ENCODE assay signal across 1 cellular context in genomic region chr19:58483776-58484175, GRCh38.
TF ChIP-seq lines count a peak whose summit lies in the region.

No MANE protein-coding gene starts in this region.

TF ChIP-seq in IMR-90, 13 proteins besides CTCF, POLR2A, EP300 and RAD21 (continued from another document):
- no peak for TF ChIP-seq USF2 (IDR thresholded peaks at IDR 0.05; ENCODE audit: low read depth, low read length)
- no peak for TF ChIP-seq SMC3 (IDR thresholded peaks at IDR 0.05; ENCODE audit: low read depth, low read length)
- TF ChIP-seq, protein P1, sequence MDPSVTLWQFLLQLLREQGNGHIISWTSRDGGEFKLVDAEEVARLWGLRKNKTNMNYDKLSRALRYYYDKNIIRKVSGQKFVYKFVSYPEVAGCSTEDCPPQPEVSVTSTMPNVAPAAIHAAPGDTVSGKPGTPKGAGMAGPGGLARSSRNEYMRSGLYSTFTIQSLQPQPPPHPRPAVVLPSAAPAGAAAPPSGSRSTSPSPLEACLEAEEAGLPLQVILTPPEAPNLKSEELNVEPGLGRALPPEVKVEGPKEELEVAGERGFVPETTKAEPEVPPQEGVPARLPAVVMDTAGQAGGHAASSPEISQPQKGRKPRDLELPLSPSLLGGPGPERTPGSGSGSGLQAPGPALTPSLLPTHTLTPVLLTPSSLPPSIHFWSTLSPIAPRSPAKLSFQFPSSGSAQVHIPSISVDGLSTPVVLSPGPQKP (IDR thresholded peaks at IDR 0.05; ENCODE audit: borderline replicate concordance, low read depth, low read length): no peak
- no peak for TF ChIP-seq CHD1 (IDR thresholded peaks at IDR 0.05; ENCODE audit: low read depth, low read length)
- no peak for TF ChIP-seq CEBPB (IDR thresholded peaks at IDR 0.05; ENCODE audit: low read depth, low read length)
- TF ChIP-seq FOS (IDR thresholded peaks at IDR 0.05; ENCODE audit: low read depth, low read length): no peak
- TF ChIP-seq NFE2L2 (IDR thresholded peaks at IDR 0.05; ENCODE audit: low read depth, low read length): no peak
- no peak for TF ChIP-seq RCOR1 (IDR thresholded peaks at IDR 0.05; ENCODE audit: insufficient replicate concordance, low read length)
- no peak for TF ChIP-seq MAZ (IDR thresholded peaks at IDR 0.05; ENCODE audit: borderline replicate concordance, low read depth, low read length)
- no peak for TF ChIP-seq BHLHE40 (IDR thresholded peaks at IDR 0.05; ENCODE audit: low read depth, low read length)
- TF ChIP-seq MAFK (IDR thresholded peaks at IDR 0.05; ENCODE audit: low read depth, low read length): no peak
